Comparison of ENCODE assay signal across 20 cellular contexts in the genomic region with DNA sequence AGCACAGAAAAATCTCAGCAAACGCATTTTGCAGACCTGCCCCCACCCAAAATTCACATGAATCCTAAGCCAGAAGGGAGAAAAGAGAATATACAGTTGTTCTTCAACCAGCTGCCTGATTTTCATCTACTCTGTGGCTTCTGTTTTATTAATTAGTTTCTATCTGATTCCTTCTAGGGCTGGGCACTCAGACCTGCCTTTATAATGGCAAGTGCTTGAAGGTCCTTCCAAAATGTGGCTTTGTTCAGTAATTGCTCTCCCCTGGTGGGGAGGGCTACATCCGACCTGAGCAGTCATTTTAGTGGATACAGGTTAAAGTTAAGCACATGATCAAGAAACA. TPM values are rescaled to one million over a fixed set of nuclear protein-coding genes. Genes with fewer than 3 reads are reported as not detected.
"Had no signal": no experiment of that assay in that cellular context is flagged by ENCODE, and none has a peak within 500 bp of the region (broad histone marks: within the 10 kb centered on the region; RNA-seq: fewer than 3 reads in every experiment).

No MANE protein-coding gene starts in this region.

- H3K4me3 Mint-ChIP-seq: activated naive CD8-positive, alpha-beta T cell treated with anti-CD3 and anti-CD28 coated beads for 36 hours; naive thymus-derived CD4-positive, alpha-beta T cell; stimulated activated naive B cell treated with anti-CD40 and anti-IgM and Interleukin-4, amounts not matched to agents 10 μg/mL and 1 μg/mL and 100 μg/mL, for 72 hours had no signal

- H3K27me3 Mint-ChIP-seq: activated naive CD8-positive, alpha-beta T cell treated with anti-CD3 and anti-CD28 coated beads for 36 hours; naive thymus-derived CD4-positive, alpha-beta T cell; stimulated activated naive B cell treated with anti-CD40 and anti-IgM and Interleukin-4, amounts not matched to agents 10 μg/mL and 1 μg/mL and 100 μg/mL, for 72 hours had no signal

- H3K4me1 ChIP-seq: breast epithelium, colonic mucosa, lower lobe of right lung, sigmoid colon, vagina had no signal

- H3K27me3 ChIP-seq: breast epithelium, colonic mucosa, sigmoid colon, transverse colon, vagina had no signal

- H3K36me3 ChIP-seq: breast epithelium, colonic mucosa, heart right ventricle, lower lobe of right lung, sigmoid colon, vagina had no signal

- H3K4me3 ChIP-seq: breast epithelium, colonic mucosa, dorsolateral prefrontal cortex, heart right ventricle, lower lobe of right lung, sigmoid colon, smooth muscle cell, transverse colon, vagina had no signal

- ATAC-seq: lower lobe of right lung; naive thymus-derived CD4-positive, alpha-beta T cell; stimulated activated naive B cell treated with anti-CD40 and anti-IgM and Interleukin-4, amounts not matched to agents 10 μg/mL and 1 μg/mL and 100 μg/mL, for 72 hours had no signal

- DNase-seq: activated naive CD8-positive, alpha-beta T cell treated with anti-CD3 and anti-CD28 coated beads for 36 hours; activated T-cell treated with anti-CD3 and anti-CD28 coated beads, Interleukin-2, amount 50 U/mL, for 1 hour; colonic mucosa; dorsolateral prefrontal cortex; heart right ventricle; islet precursor cell; left colon; lower lobe of right lung; naive thymus-derived CD4-positive, alpha-beta T cell; sigmoid colon; stimulated activated CD4-positive, alpha-beta T cell treated with anti-CD3 and anti-CD28 coated beads, Interleukin-15, amount 100 ng/mL, for 24 hours; stimulated activated naive B cell treated with anti-CD40 and anti-IgM and Interleukin-4, amounts not matched to agents 10 μg/mL and 1 μg/mL and 100 μg/mL, for 72 hours; transverse colon had no signal

- H3K27ac ChIP-seq: breast epithelium, colonic mucosa, dorsolateral prefrontal cortex, epithelial cell of prostate, lower lobe of right lung, sigmoid colon, transverse colon, vagina had no signal

- H3K27ac Mint-ChIP-seq: activated naive CD8-positive, alpha-beta T cell treated with anti-CD3 and anti-CD28 coated beads for 36 hours; naive thymus-derived CD4-positive, alpha-beta T cell; stimulated activated naive B cell treated with anti-CD40 and anti-IgM and Interleukin-4, amounts not matched to agents 10 μg/mL and 1 μg/mL and 100 μg/mL, for 72 hours had no signal

- H3K9me3 ChIP-seq: colonic mucosa, sigmoid colon had no signal

- H3K4me2 ChIP-seq: smooth muscle cell had no signal

RNA-seq across cellular contexts. Expression of a gene that starts 5.8 kb away (rescaled TPM):
- total RNA-seq: astrocyte, smooth muscle cell had no signal

RNA-seq across cellular contexts. Expression of a gene that starts 29.6 kb away (rescaled TPM):
- total RNA-seq: activated naive CD8-positive, alpha-beta T cell treated with anti-CD3 and anti-CD28 coated beads for 36 hours; heart right ventricle; naive thymus-derived CD4-positive, alpha-beta T cell; osteoblast; posterior vena cava; sigmoid colon had no signal
